In the genomic region with DNA sequence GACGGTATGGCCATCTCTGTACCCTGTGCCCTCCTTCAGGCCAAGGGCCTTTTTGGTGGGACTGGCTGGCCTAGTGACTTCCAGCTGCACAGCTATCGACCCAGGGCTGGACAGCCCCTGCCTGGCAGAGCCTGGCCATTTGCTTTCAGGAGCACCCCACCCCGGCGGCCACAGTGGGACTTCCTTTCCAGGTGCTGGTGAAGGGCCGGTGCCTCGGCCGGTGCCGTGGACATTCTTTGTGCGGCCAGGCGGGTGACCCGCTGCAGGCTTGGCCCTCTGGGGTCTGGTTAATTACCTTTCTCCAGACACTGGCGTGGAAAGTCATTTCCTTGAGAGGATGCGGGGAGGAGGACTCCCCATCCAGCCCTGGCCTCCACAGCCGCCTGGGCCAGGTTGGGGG, we compare ENCODE assay signal across 27 cellular contexts. TPM values are rescaled to one million over a fixed set of nuclear protein-coding genes. Genes with fewer than 3 reads are reported as not detected.
DNase-seq lines count a peak whose midpoint lies in the region; ATAC-seq and TF ChIP-seq lines count a peak whose summit lies in the region.
"Had no signal": no experiment of that assay in that cellular context is flagged by ENCODE, and none has a peak within 500 bp of the region (broad histone marks: within the 10 kb centered on the region; RNA-seq: fewer than 3 reads in every experiment).

No MANE protein-coding gene starts in this region.

- DNase-seq in NT2/D1 (ENCODE audit: low read depth, low spot score) (no peak), endodermal cell (no peak), neural progenitor cell (ENCODE audit: low spot score) (no peak), tibial nerve (ENCODE audit: low spot score in 2 of 2) (no peak), NCI-H1092 treated with DMSO at 0.1 percent for 48 hours (lab: John Stamatoyannopoulos, UW) (no peak)
- DNase-seq: 8988T; ACHN; BE2C; Calu3; CD8-positive, alpha-beta memory T cell; GOT3; HCEC 1CT; NCI-H1048; NCI-H1417 treated with DMSO at 0.1 percent for 48 hours; NCI-H1694 treated with DMSO at 0.1 percent for 48 hours; NCI-H2081; NCI-H2227 treated with DMSO at 0.1 percent for 48 hours; NCI-H510A; NCI-H69; SHP77 had no signal

- H3K4me3 Mint-ChIP-seq in endodermal cell (no peak overlapping the region), neural progenitor cell (peak overlapping the region; percentile 66)
- H3K4me3 Mint-ChIP-seq: CD14-positive monocyte; CD8-positive, alpha-beta memory T cell had no signal

- H3K9me3 Mint-ChIP-seq in endodermal cell (no peaks in the 10 kb centered on the region), neural progenitor cell (no peaks in the 10 kb centered on the region)

- H3K36me3 Mint-ChIP-seq in endodermal cell (ENCODE audit: low read depth), result no peaks in the 10 kb centered on the region
- no peaks in the 10 kb centered on the region for H3K36me3 Mint-ChIP-seq in neural progenitor cell
- H3K36me3 Mint-ChIP-seq: CD14-positive monocyte; CD8-positive, alpha-beta memory T cell had no signal

- no peak overlapping the region for H3K4me2 ChIP-seq in neural progenitor cell

- TF ChIP-seq POLR2A in tibial nerve (IDR thresholded peaks at IDR 0.05), result no peak

- H3K27ac ChIP-seq in endodermal cell (ENCODE audit: low read depth, low read length) (peak overlapping the region; percentile 60), neural progenitor cell (no peak overlapping the region), tibial nerve (peak overlapping the region in 3 of 4 donors; percentile 84 to 94 (median 90))
- H3K27ac ChIP-seq: RWPE1 had no signal

- no peaks in the 10 kb centered on the region for H3K79me2 ChIP-seq in neural progenitor cell (ENCODE audit: low read depth)

- no peak for ATAC-seq in GM21390 (IDR thresholded peaks at IDR 0.05; ENCODE audit: unreplicated experiment)
- ATAC-seq in GM21367 (IDR thresholded peaks at IDR 0.05; ENCODE audit: unreplicated experiment), result no peak
- ATAC-seq: Panc1 had no signal

- TF ChIP-seq CTCF in endodermal cell (conservative IDR thresholded peaks at IDR 0.05) (no peak), neural progenitor cell (IDR thresholded peaks at IDR 0.05) (no peak), tibial nerve (IDR thresholded peaks at IDR 0.05) (no peak)

- H3K4me3 ChIP-seq in NT2/D1 (ENCODE audit: insufficient read length, low read depth), result no peak overlapping the region
- H3K4me3 ChIP-seq in endodermal cell (ENCODE audit: low read length), result no peak overlapping the region
- no peak overlapping the region for H3K4me3 ChIP-seq in neural progenitor cell
- H3K4me3 ChIP-seq in tibial nerve, result no peak overlapping the region

- no peaks in the 10 kb centered on the region for H3K27me3 ChIP-seq in NT2/D1 (ENCODE audit: insufficient read depth, insufficient read length)
- no peaks in the 10 kb centered on the region for H3K27me3 ChIP-seq in endodermal cell (ENCODE audit: control insufficient read depth, insufficient read depth, low read length, poor library complexity, severe bottlenecking)
- H3K27me3 ChIP-seq in neural progenitor cell, result no peaks in the 10 kb centered on the region
- no peaks in the 10 kb centered on the region for H3K27me3 ChIP-seq in tibial nerve
- H3K27me3 ChIP-seq: BE2C had no signal

- H3F3A ChIP-seq in neural progenitor cell (ENCODE audit: low read depth), result peaks cover 12% of the 10 kb centered on the region

- H3K27ac Mint-ChIP-seq in endodermal cell, result no peak overlapping the region
- H3K27ac Mint-ChIP-seq in neural progenitor cell, result no peak overlapping the region
- H3K27ac Mint-ChIP-seq: CD14-positive monocyte; CD8-positive, alpha-beta memory T cell had no signal

- no peak for TF ChIP-seq EP300 in tibial nerve (IDR thresholded peaks at IDR 0.05)

- peaks cover 2% of the 10 kb centered on the region for H3K27me3 Mint-ChIP-seq in endodermal cell (ENCODE audit: insufficient read depth)
- H3K27me3 Mint-ChIP-seq in neural progenitor cell (ENCODE audit: insufficient read depth, low read depth), result peaks cover 6% of the 10 kb centered on the region
- H3K27me3 Mint-ChIP-seq: CD8-positive, alpha-beta memory T cell had no signal

- H2AFZ ChIP-seq in neural progenitor cell (replicated peaks), result no peak overlapping the region

- H3K4me1 ChIP-seq in NT2/D1 (ENCODE audit: insufficient read depth, insufficient read length), result peaks cover 11% of the 10 kb centered on the region
- H3K4me1 ChIP-seq in endodermal cell (ENCODE audit: control insufficient read depth, insufficient read depth, low read length), result peaks cover 7% of the 10 kb centered on the region
- H3K4me1 ChIP-seq in neural progenitor cell, result peaks cover 51% of the 10 kb centered on the region
- H3K4me1 ChIP-seq in tibial nerve, result peaks cover 0 to 85% (median 24%) of the 10 kb centered on the region in 4 donors
- H3K4me1 ChIP-seq: BE2C had no signal

- H3K36me3 ChIP-seq in NT2/D1 (ENCODE audit: insufficient read depth, insufficient read length, low read length), result no peaks in the 10 kb centered on the region
- H3K36me3 ChIP-seq in endodermal cell (ENCODE audit: control insufficient read depth, insufficient read depth, low read length), result no peaks in the 10 kb centered on the region
- no peaks in the 10 kb centered on the region for H3K36me3 ChIP-seq in neural progenitor cell
- H3K36me3 ChIP-seq in tibial nerve, result no peaks in the 10 kb centered on the region
- H3K36me3 ChIP-seq: BE2C had no signal

- H4K20me1 ChIP-seq in neural progenitor cell (ENCODE audit: low read depth), result no peaks in the 10 kb centered on the region

- H3K9me3 ChIP-seq in NT2/D1 (ENCODE audit: insufficient read depth, low read length) (no peaks in the 10 kb centered on the region), endodermal cell (ENCODE audit: control insufficient read depth, low read length) (no peaks in the 10 kb centered on the region), neural progenitor cell (ENCODE audit: low read depth) (no peaks in the 10 kb centered on the region), tibial nerve (no peaks in the 10 kb centered on the region)
- H3K9me3 ChIP-seq: BE2C had no signal

- H3K4me1 Mint-ChIP-seq in endodermal cell (peaks cover 28% of the 10 kb centered on the region), neural progenitor cell (peaks cover 69% of the 10 kb centered on the region)
- H3K4me1 Mint-ChIP-seq: CD14-positive monocyte; CD8-positive, alpha-beta memory T cell had no signal

- WGBS in endodermal cell (ENCODE audit: insufficient coverage in 1 of 2, insufficient read length in 1 of 2), 2 experiments, result 93 to 94% methylated on average over 11 to 14 of the region's 14 CpGs
- WGBS in tibial nerve, 2 donors, result 78 to 100% methylated on average over 1 to 13 of the region's 14 CpGs

- H3K9ac ChIP-seq in NT2/D1 (ENCODE audit: insufficient read length, low read depth), result peak overlapping the region; percentile 42
- no peak overlapping the region for H3K9ac ChIP-seq in endodermal cell (ENCODE audit: extremely low read depth, low read length, poor library complexity, severe bottlenecking)
- no peak overlapping the region for H3K9ac ChIP-seq in neural progenitor cell

RNA-seq across cellular contexts. Expression of a gene that starts 50.1 kb away (rescaled TPM):
- total RNA-seq in endodermal cell, result 1 to 10 TPM; 2.1 to 4.0 TPM
- polyA plus RNA-seq in endodermal cell (2013, experiment 1 of 2), result 9.2 TPM
- 6.9 TPM for polyA plus RNA-seq in endodermal cell (2013, experiment 2 of 2)
- 1.9 and 2.0 TPM in 2 replicates for total RNA-seq in neural progenitor cell (ENCODE audit: low replicate concordance)
- 10 to 100 TPM in 3 of 4 donors, 1 to 10 TPM in 1; 5.9 to 41.7 (median 11.2) TPM for total RNA-seq in tibial nerve
- total RNA-seq: CD8-positive, alpha-beta memory T cell; HT-29; OCI-LY7 had no signal
- polyA plus RNA-seq: CD14-positive monocyte; CD8-positive, alpha-beta memory T cell had no signal
